Comparison of ENCODE assay signal across 23 cellular contexts in the genomic region with DNA sequence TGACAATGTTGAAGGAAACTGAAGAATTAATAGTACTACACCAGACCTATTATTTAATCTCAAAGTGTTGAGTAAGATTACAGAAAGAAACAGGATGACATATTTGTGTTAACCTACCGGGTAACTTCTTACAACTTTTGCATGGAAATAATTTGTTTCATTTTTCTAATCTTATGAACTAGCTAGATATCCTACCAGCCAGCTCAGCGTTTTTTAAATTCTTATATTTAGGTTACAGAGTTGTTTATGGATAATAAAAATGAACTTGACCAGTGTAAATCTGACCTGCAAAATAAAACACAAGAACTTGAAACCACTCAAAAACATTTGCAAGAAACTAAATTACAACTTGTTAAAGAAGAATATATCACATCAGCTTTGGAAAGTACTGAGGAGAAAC. TPM values are rescaled to one million over a fixed set of nuclear protein-coding genes. Genes with fewer than 3 reads are reported as not detected.
DNase-seq lines count a peak whose midpoint lies in the region; ATAC-seq, FAIRE-seq and TF ChIP-seq lines count a peak whose summit lies in the region.
"Had no signal": no experiment of that assay in that cellular context is flagged by ENCODE, and none has a peak within 500 bp of the region (broad histone marks: within the 10 kb centered on the region; RNA-seq: fewer than 3 reads in every experiment).

No MANE protein-coding gene starts in this region.

- no peak overlapping the region for H3K9ac ChIP-seq in IMR-90 (ENCODE audit: low read depth, low read length)
- H3K9ac ChIP-seq: BLaER1 had no signal

- H3K18ac ChIP-seq in IMR-90 (ENCODE audit: low read depth, low read length): no peak overlapping the region

- H2BK20ac ChIP-seq in IMR-90 (ENCODE audit: low read depth, low read length): no peak overlapping the region

- no peak for ATAC-seq in A549
- ATAC-seq in IMR-90 (ENCODE audit: low read depth): no peak
- ATAC-seq in gastroesophageal sphincter: no peak
- ATAC-seq: GM12878 had no signal

- no peak overlapping the region for H3K4me3 ChIP-seq in A549
- H3K4me3 ChIP-seq in IMR-90 (ENCODE audit: insufficient read depth, low read depth, low read length): no peak overlapping the region
- H3K4me3 ChIP-seq in osteoblast (ENCODE audit: insufficient read depth, low read length): no peak overlapping the region
- H3K4me3 ChIP-seq in effector memory CD4-positive, alpha-beta T cell (ENCODE audit: insufficient read depth, low read depth, low read length, poor library complexity, severe bottlenecking): no peak overlapping the region
- no peak overlapping the region for H3K4me3 ChIP-seq in gastroesophageal sphincter
- H3K4me3 ChIP-seq: BLaER1, GM12878 had no signal

- H2BK120ac ChIP-seq in IMR-90 (ENCODE audit: low read depth, low read length): no peak overlapping the region

- no peak overlapping the region for H3K14ac ChIP-seq in IMR-90 (replicated peaks; ENCODE audit: low read depth, low read length)

- 0 out of 4 replicates have a peak overlapping the region, but pooled peaks of 1 of the 2 experiments have one; percentile 4 for H4K8ac ChIP-seq in IMR-90 (ENCODE audit: low read depth in 2 of 2, low read length in 2 of 2)

- no peak overlapping the region for H4K91ac ChIP-seq in IMR-90 (ENCODE audit: insufficient read depth, low read depth, low read length)

- POLR2A ChIA-PET in A549 (lab: Yijun Ruan, JAX) (interaction anchor here (0.8 kb wide), 1 partner anchor 218 kb away, joined by 3 read pairs; a partner anchor contains a TSS), IMR-90 (lab: Charles Lee; ENCODE audit: unreplicated experiment) (no interaction called here)

- H3K79me1 ChIP-seq in IMR-90 (ENCODE audit: low read depth in 1 of 2, low read length in 2 of 2): peaks cover 2 to 12% of the 10 kb centered on the region in 2 experiments; a peak in 2 of 4 replicates

- H3K4me1 ChIP-seq in A549: no peaks in the 10 kb centered on the region
- H3K4me1 ChIP-seq in IMR-90 (ENCODE audit: control insufficient read depth, insufficient read depth, low read length): no peaks in the 10 kb centered on the region
- H3K4me1 ChIP-seq in osteoblast (ENCODE audit: insufficient read depth, low read length): no peaks in the 10 kb centered on the region
- no peaks in the 10 kb centered on the region for H3K4me1 ChIP-seq in effector memory CD4-positive, alpha-beta T cell (ENCODE audit: control insufficient read depth, insufficient read depth, low read length, poor library complexity, severe bottlenecking)
- no peaks in the 10 kb centered on the region for H3K4me1 ChIP-seq in gastroesophageal sphincter
- H3K4me1 ChIP-seq: BE2C, BLaER1 had no signal

- no peak overlapping the region for H3K23ac ChIP-seq in IMR-90 (ENCODE audit: low read depth, low read length)

- H2AK5ac ChIP-seq in IMR-90 (ENCODE audit: low read depth, low read length): no peak overlapping the region

- FAIRE-seq in A549 (lab: Jason Lieb, UNC) (no peak), G401.6 (lab: Jason Lieb, UNC) (peak; percentile 46)
- FAIRE-seq: GM12878, GM12892, GM18507 had no signal

- TF ChIP-seq EP300 in A549 (IDR thresholded peaks at IDR 0.05): no peak
- TF ChIP-seq EP300 in gastroesophageal sphincter (IDR thresholded peaks at IDR 0.05): no peak

- H4K20me1 ChIP-seq in IMR-90 (ENCODE audit: insufficient read depth, low read length) (no peaks in the 10 kb centered on the region), osteoblast (ENCODE audit: insufficient read depth, low read length) (no peaks in the 10 kb centered on the region)
- H4K20me1 ChIP-seq: BLaER1 had no signal

- no peak overlapping the region for H2AK9ac ChIP-seq in IMR-90 (replicated peaks; ENCODE audit: low read depth, low read length, poor library complexity)

- H2BK5ac ChIP-seq in IMR-90 (ENCODE audit: low read depth, low read length, poor library complexity, severe bottlenecking): no peak overlapping the region

- dilution Hi-C loops in IMR-90 (cut with HindIII; ENCODE audit: low sequenced_read_pairs, unreplicated experiment): no loop called here

- H2AFZ ChIP-seq in IMR-90 (replicated peaks; ENCODE audit: low read length, poor library complexity) (no peak overlapping the region), osteoblast (ENCODE audit: low read length) (peak overlapping the region; percentile 28)

- BruUV-seq in IMR-90 (replicated peaks; lab: Mats Ljungman, UMichigan): no TSS peak

- no peak overlapping the region for H3K56ac ChIP-seq in IMR-90 (ENCODE audit: extremely low read depth, insufficient read depth, low read length)

- H4K5ac ChIP-seq in IMR-90 (ENCODE audit: low read depth, low read length): no peak overlapping the region

- H3K9me3 ChIP-seq in A549 (no peaks in the 10 kb centered on the region), IMR-90 (ENCODE audit: control insufficient read depth, insufficient read depth, low read length) (no peaks in the 10 kb centered on the region), osteoblast (ENCODE audit: low read depth, low read length) (no peaks in the 10 kb centered on the region), gastroesophageal sphincter (no peaks in the 10 kb centered on the region)
- no peaks in the 10 kb centered on the region for H3K9me3 ChIP-seq in effector memory CD4-positive, alpha-beta T cell (ENCODE audit: control insufficient read depth, low read length)
- H3K9me3 ChIP-seq: BE2C, BLaER1 had no signal

- no peak for TF ChIP-seq POLR2A in A549 (IDR thresholded peaks at IDR 0.05; ENCODE audit: low read length)
- TF ChIP-seq POLR2A in IMR-90 (IDR thresholded peaks at IDR 0.05; ENCODE audit: low read depth, low read length): no peak
- no peak for TF ChIP-seq POLR2A in gastroesophageal sphincter (IDR thresholded peaks at IDR 0.05)

- in situ Hi-C loops in IMR-90 (cut with MboI; ENCODE audit: low sequenced_read_pairs): no loop called here

- H3K4me2 ChIP-seq in A549: no peak overlapping the region
- no peak overlapping the region for H3K4me2 ChIP-seq in IMR-90 (ENCODE audit: low read depth, low read length)
- no peak overlapping the region for H3K4me2 ChIP-seq in osteoblast (ENCODE audit: insufficient read depth, low read length)
- H3K4me2 ChIP-seq: BLaER1 had no signal

- no peak for TF ChIP-seq CTCF in A549 (IDR thresholded peaks at IDR 0.05)
- no peak for TF ChIP-seq CTCF in IMR-90 (conservative IDR thresholded peaks at IDR 0.05; ENCODE audit: low read depth, low read length)
- no peak for TF ChIP-seq CTCF in osteoblast (IDR thresholded peaks at IDR 0.05; ENCODE audit: extremely low read depth, low read depth, low read length)
- no peak for TF ChIP-seq CTCF in gastroesophageal sphincter (IDR thresholded peaks at IDR 0.05)

- TF ChIP-seq RAD21 in A549 (conservative IDR thresholded peaks at IDR 0.05 in 1 of 2, IDR thresholded peaks at IDR 0.05 in 1 of 2) (no peak), IMR-90 (IDR thresholded peaks at IDR 0.05; ENCODE audit: low read length) (no peak)

- intact Hi-C loops in IMR-90 (cut with micrococcal nuclease): loop anchor here (2.0 kb wide), 1 partner anchor 13 kb away; no protein-coding TSS in a partner anchor

- H2BK15ac ChIP-seq in IMR-90 (ENCODE audit: low read depth, low read length): no peak overlapping the region

- CTCF ChIA-PET in A549 (lab: Yijun Ruan, JAX): interaction anchor here (1.1 to 2.4 kb wide), 2 partner anchors 9 to 14 kb away, joined by 3 to 6 read pairs; no protein-coding TSS in a partner anchor
- CTCF ChIA-PET in IMR-90 (lab: Yijun Ruan, JAX): interaction anchor here (1.4 kb wide), 1 partner anchor 9 kb away, joined by 4 read pairs; no protein-coding TSS in a partner anchor

- no peaks in the 10 kb centered on the region for H3K9me1 ChIP-seq in IMR-90 (ENCODE audit: insufficient read depth, low read length)

- no peak overlapping the region for H3K27ac ChIP-seq in A549
- no peak overlapping the region for H3K27ac ChIP-seq in IMR-90 (ENCODE audit: insufficient read depth, low read length)
- H3K27ac ChIP-seq in osteoblast (ENCODE audit: low read depth, low read length): no peak overlapping the region
- no peak overlapping the region for H3K27ac ChIP-seq in effector memory CD4-positive, alpha-beta T cell (ENCODE audit: insufficient read depth, low read length, poor library complexity, severe bottlenecking)
- H3K27ac ChIP-seq in gastroesophageal sphincter: no peak overlapping the region
- H3K27ac ChIP-seq: 22Rv1, BLaER1 had no signal

- H3K36me3 ChIP-seq in IMR-90 (ENCODE audit: control insufficient read depth, insufficient read depth, low read length): 0 out of 2 replicates have a peak, but pooled peaks cover 2% of the 10 kb centered on the region
- H3K36me3 ChIP-seq in osteoblast (ENCODE audit: insufficient read depth, low read length): peaks cover 6% of the 10 kb centered on the region
- no peaks in the 10 kb centered on the region for H3K36me3 ChIP-seq in effector memory CD4-positive, alpha-beta T cell (ENCODE audit: control insufficient read depth, insufficient read depth, low read length)
- H3K36me3 ChIP-seq in gastroesophageal sphincter: no peaks in the 10 kb centered on the region

- H3K27me3 ChIP-seq in IMR-90 (ENCODE audit: control insufficient read depth, insufficient read depth, low read length) (no peaks in the 10 kb centered on the region), osteoblast (ENCODE audit: insufficient read depth, low read length) (no peaks in the 10 kb centered on the region), gastroesophageal sphincter (no peaks in the 10 kb centered on the region)
- no peaks in the 10 kb centered on the region for H3K27me3 ChIP-seq in effector memory CD4-positive, alpha-beta T cell (replicated peaks; ENCODE audit: control insufficient read depth, insufficient read depth, low read length, poor library complexity, severe bottlenecking)
- H3K27me3 ChIP-seq: BE2C, BLaER1 had no signal

- DNase-seq in A549 (ENCODE audit: low read depth in 1 of 2, low spot score in 1 of 2) (no peak), IMR-90 (no peak), osteoblast (ENCODE audit: insufficient read length, low spot score, missing footprints) (no peak), NCI-H128 (lab: John Stamatoyannopoulos, UW; ENCODE audit: unreplicated experiment) (no peak), germinal center (ENCODE audit: low spot score) (no peak)
- DNase-seq in effector memory CD4-positive, alpha-beta T cell: no peak
- DNase-seq: ACHN; BE2C; C1 segment of cervical spinal cord; CD4-positive, alpha-beta memory T cell; CD4-positive, CD25-positive, alpha-beta regulatory T cell; CD8-positive, alpha-beta memory T cell; COR-L47; DMS79 treated with DMSO at 0.1 percent for 48 hours; GDM1 had no signal

- WGBS in A549 (ENCODE audit: missing lambda C conversion rate): 93% methylated on average over 2 of the region's 2 CpGs
- no CpG with 5 or more reads among the region's 2 CpGs for WGBS in IMR-90 (ENCODE audit: extremely low coverage in 2 of 2, insufficient read length in 1 of 2), 2 experiments
- WGBS in gastroesophageal sphincter (ENCODE audit: low coverage in 1 of 2), 2 donors: 82 to 89% methylated on average over 2 of the region's 2 CpGs

- H3K4ac ChIP-seq in IMR-90 (ENCODE audit: low read depth, low read length): no peak overlapping the region

- H3K79me2 ChIP-seq in osteoblast (ENCODE audit: insufficient read depth, low read length): no peaks in the 10 kb centered on the region

RNA-seq across cellular contexts. Expression of a gene that starts 37.0 kb away (rescaled TPM):
- 29.3 and 38.7 TPM in 2 replicates for polyA plus RNA-seq in A549 (2011; rRNA removed)
- 9.9 and 10.2 TPM in 2 replicates for polyA plus RNA-seq in A549 (2012; cell fraction: cytosol; rRNA removed)
- 6.9 and 11.2 TPM in 2 replicates for polyA plus RNA-seq in A549 (2012; cell fraction: nucleus; rRNA removed)
- polyA plus RNA-seq in A549 (2017; fragmentation: RNase III; extraction: RNeasy Plus Mini Kit Qiagen cat#74134 plus additional on column Dnase treatment): 31.0 to 37.9 TPM (median 32.5 TPM) in 3 replicates
- polyA minus RNA-seq in A549 (2011; rRNA and poly(A)+ RNA removed): 10.0 and 10.7 TPM in 2 replicates
- total RNA-seq in IMR-90 (2012; rRNA removed): 18.3 and 35.0 TPM in 2 replicates
- polyA plus RNA-seq in IMR-90 (2012; rRNA removed): 6.9 and 8.8 TPM in 2 replicates
- 0.57 and 1.3 TPM in 2 replicates for polyA plus RNA-seq in IMR-90 (2012; cell fraction: cytosol; rRNA removed)
- polyA plus RNA-seq in IMR-90 (2012; cell fraction: nucleus; rRNA removed; ENCODE audit: low replicate concordance): 0.51 and 2.5 TPM in 2 replicates
- 4.0 and 5.3 TPM in 2 replicates for total RNA-seq in osteoblast
- total RNA-seq in gastroesophageal sphincter: 1 to 10 TPM in 1 of 4 donors, under 1 TPM in 3; 0.27 to 1.6 (median 0.44) TPM

RNA-seq across cellular contexts. Expression of a gene that starts 56.1 kb away (rescaled TPM):
- polyA plus RNA-seq in A549 (2011; rRNA removed): 60.9 and 61.1 TPM in 2 replicates
- 8.8 and 10.7 TPM in 2 replicates for polyA plus RNA-seq in A549 (2012; cell fraction: cytosol; rRNA removed)
- polyA plus RNA-seq in A549 (2012; cell fraction: nucleus; rRNA removed): 10.5 and 13.4 TPM in 2 replicates
- polyA plus RNA-seq in A549 (2017; fragmentation: RNase III; extraction: RNeasy Plus Mini Kit Qiagen cat#74134 plus additional on column Dnase treatment): 24.8 to 25.1 TPM (median 25.0 TPM) in 3 replicates
- polyA minus RNA-seq in A549 (2011; rRNA and poly(A)+ RNA removed): 50.6 and 54.9 TPM in 2 replicates
- 26.4 and 27.4 TPM in 2 replicates for total RNA-seq in IMR-90 (2012; rRNA removed)
- polyA plus RNA-seq in IMR-90 (2012; rRNA removed): 6.9 and 9.3 TPM in 2 replicates
- 1.9 and 2.2 TPM in 2 replicates for polyA plus RNA-seq in IMR-90 (2012; cell fraction: cytosol; rRNA removed)
- 2.3 and 19.9 TPM in 2 replicates for polyA plus RNA-seq in IMR-90 (2012; cell fraction: nucleus; rRNA removed; ENCODE audit: low replicate concordance)
- total RNA-seq in osteoblast: 36.9 and 42.4 TPM in 2 replicates
- total RNA-seq in gastroesophageal sphincter: 10 to 100 TPM; 27.7 to 47.3 (median 41.2) TPM

RNA-seq across cellular contexts. Expression of a gene that starts 59.8 kb away (rescaled TPM):
- polyA plus RNA-seq in A549 (2011; rRNA removed): 25.2 and 28.1 TPM in 2 replicates
- 10.8 and 11.3 TPM in 2 replicates for polyA plus RNA-seq in A549 (2012; cell fraction: cytosol; rRNA removed)
- 17.5 and 24.0 TPM in 2 replicates for polyA plus RNA-seq in A549 (2012; cell fraction: nucleus; rRNA removed)
- polyA plus RNA-seq in A549 (2017; fragmentation: RNase III; extraction: RNeasy Plus Mini Kit Qiagen cat#74134 plus additional on column Dnase treatment): 16.0 to 18.4 TPM (median 18.1 TPM) in 3 replicates
- 10.9 and 12.0 TPM in 2 replicates for polyA minus RNA-seq in A549 (2011; rRNA and poly(A)+ RNA removed)
- total RNA-seq in IMR-90 (2012; rRNA removed): 2.3 and 4.4 TPM in 2 replicates
- polyA plus RNA-seq in IMR-90 (2012; rRNA removed): 6.2 and 7.7 TPM in 2 replicates
- polyA plus RNA-seq in IMR-90 (2012; cell fraction: cytosol; rRNA removed): 4.1 and 7.1 TPM in 2 replicates
- polyA plus RNA-seq in IMR-90 (2012; cell fraction: nucleus; rRNA removed; ENCODE audit: low replicate concordance): 10.6 and 10.9 TPM in 2 replicates
- 0.36 and 0.59 TPM in 2 replicates for total RNA-seq in osteoblast
- 10 to 100 TPM in 1 of 4 donors, 1 to 10 TPM in 3; 2.8 to 10.6 (median 5.9) TPM for total RNA-seq in gastroesophageal sphincter
- total RNA-seq: A172; CD8-positive, alpha-beta memory T cell had no signal
